8 cellular contexts compared by ENCODE assay signal in genomic region chr15:19972582-19972981, GRCh38.
DNase-seq lines count a peak whose midpoint lies in the region; ATAC-seq, FAIRE-seq and TF ChIP-seq lines count a peak whose summit lies in the region.
"Not testable (repeated sequence)": the region's sequence is repeated elsewhere in the genome, so short reads cannot be mapped to it uniquely, and the experiment has no call there.

No MANE protein-coding gene starts in this region.

- H2AFZ ChIP-seq in DND-41 (ENCODE audit: low read depth, low read length) (0 out of 2 replicates have a peak overlapping the region, but pooled peaks have one; percentile 59), Loucy (ENCODE audit: low read length) (peak overlapping the region; percentile 14; the same call in 1 of the 2 replicates)

- not testable (repeated sequence) for H3K27ac ChIP-seq in BLaER1
- H3K27ac ChIP-seq in DND-41 (ENCODE audit: low read length): peak overlapping the region; percentile 97

- H4K20me1 ChIP-seq in BLaER1; DND-41 (ENCODE audit: insufficient read depth, low read length); Loucy (ENCODE audit: insufficient read depth, low read length, poor library complexity, severe bottlenecking): not testable (repeated sequence)

- H3K36me3 ChIP-seq in BLaER1; DND-41 (ENCODE audit: insufficient read depth, low read length); Loucy (ENCODE audit: insufficient read depth, low read length); bronchial epithelial cell (ENCODE audit: control insufficient read depth, insufficient read depth, low read length): not testable (repeated sequence)

- peak; percentile 85 for ATAC-seq in DND-41 (ENCODE audit: insufficient read depth, low read depth)
- peak; percentile 13 for ATAC-seq in stimulated activated effector memory CD8-positive, alpha-beta T cell treated with anti-CD3 and anti-CD28 coated beads, Interleukin-12 subunit alpha, Interleukin-12 subunit beta, amount 100 ng/mL, for 72 hours

- H3K9me3 Mint-ChIP-seq in stimulated activated effector memory CD8-positive, alpha-beta T cell treated with anti-CD3 and anti-CD28 coated beads, Interleukin-12 subunit alpha, Interleukin-12 subunit beta, amount 100 ng/mL, for 72 hours: not testable (repeated sequence)

- H3K27me3 ChIP-seq in BLaER1; DND-41 (ENCODE audit: insufficient read depth, low read length, poor library complexity); Loucy (ENCODE audit: insufficient read depth, low read length, poor library complexity, severe bottlenecking); bronchial epithelial cell (ENCODE audit: control insufficient read depth, insufficient read depth, low read length): not testable (repeated sequence)

- not testable (repeated sequence) for H3K36me3 Mint-ChIP-seq in stimulated activated effector memory CD8-positive, alpha-beta T cell treated with anti-CD3 and anti-CD28 coated beads, Interleukin-12 subunit alpha, Interleukin-12 subunit beta, amount 100 ng/mL, for 72 hours

- H3K4me3 Mint-ChIP-seq in stimulated activated effector memory CD8-positive, alpha-beta T cell treated with anti-CD3 and anti-CD28 coated beads, Interleukin-12 subunit alpha, Interleukin-12 subunit beta, amount 100 ng/mL, for 72 hours: not testable (repeated sequence)

- H3K9me3 ChIP-seq in BLaER1; DND-41 (ENCODE audit: insufficient read depth, low read length, severe bottlenecking); Loucy (ENCODE audit: insufficient read depth, low read depth, low read length): not testable (repeated sequence)

- DNase-seq in DND-41 (peak; percentile 85), KG1 (lab: John Stamatoyannopoulos, UW) (peak; percentile 23)
- peak; percentile 5 for DNase-seq in NK-92 treated with Interleukin-12 subunit alpha and Interleukin-12 subunit beta, amount 100 ng/mL, for 24 hours (lab: John Stamatoyannopoulos, UW)
- peak; percentile 3 for DNase-seq in activated CD4-positive, alpha-beta T cell treated with anti-CD3 and anti-CD28 coated beads for 48 hours
- not testable (repeated sequence) for DNase-seq in bronchial epithelial cell (ENCODE audit: low read depth); stimulated activated effector memory CD8-positive, alpha-beta T cell treated with anti-CD3 and anti-CD28 coated beads, Interleukin-12 subunit alpha, Interleukin-12 subunit beta, amount 100 ng/mL, for 72 hours (ENCODE audit: low spot score in 2 of 2)

- not testable (repeated sequence) for H3K27ac Mint-ChIP-seq in stimulated activated effector memory CD8-positive, alpha-beta T cell treated with anti-CD3 and anti-CD28 coated beads, Interleukin-12 subunit alpha, Interleukin-12 subunit beta, amount 100 ng/mL, for 72 hours

- H3K4me2 ChIP-seq in BLaER1 (peak overlapping the region; percentile 54), DND-41 (ENCODE audit: insufficient read depth, low read length) (peak overlapping the region; percentile 59), Loucy (ENCODE audit: low read depth, low read length, poor library complexity, severe bottlenecking) (peak overlapping the region; percentile 48)

- not testable (repeated sequence) for H3F3A ChIP-seq in Loucy (ENCODE audit: low read depth)

- H3K9me2 ChIP-seq in Loucy (replicated peaks; ENCODE audit: low read depth, low read length): not testable (repeated sequence)

- not testable (repeated sequence) for H3K9ac ChIP-seq in BLaER1
- H3K9ac ChIP-seq in DND-41 (ENCODE audit: low read depth, low read length) (peak overlapping the region; percentile 50), Loucy (ENCODE audit: low read depth, low read length, poor library complexity, severe bottlenecking) (peak overlapping the region; percentile 33)

- H3K4me1 Mint-ChIP-seq in stimulated activated effector memory CD8-positive, alpha-beta T cell treated with anti-CD3 and anti-CD28 coated beads, Interleukin-12 subunit alpha, Interleukin-12 subunit beta, amount 100 ng/mL, for 72 hours: not testable (repeated sequence)

- peak; percentile 18 for FAIRE-seq in bronchial epithelial cell (lab: Jason Lieb, UNC)

- TF ChIP-seq CTCF in DND-41 (IDR thresholded peaks at IDR 0.05; ENCODE audit: borderline replicate concordance, extremely low read depth, low read length, poor library complexity, severe bottlenecking); Loucy (conservative IDR thresholded peaks at IDR 0.05; ENCODE audit: low read length); bronchial epithelial cell (IDR thresholded peaks at IDR 0.05; ENCODE audit: insufficient read depth, low read length, severe bottlenecking): not testable (repeated sequence)

- not testable (repeated sequence) for H3K79me2 ChIP-seq in DND-41 (ENCODE audit: insufficient read depth, low read length); Loucy (ENCODE audit: insufficient read depth, low read length)

- H3K4me3 ChIP-seq in BLaER1; bronchial epithelial cell (ENCODE audit: low read depth, low read length): not testable (repeated sequence)
- peak overlapping the region in 1 of 2 experiments; percentile 27; a peak in 1 of 4 replicates for H3K4me3 ChIP-seq in DND-41 (ENCODE audit: low read depth in 1 of 2, low read length in 2 of 2)
- H3K4me3 ChIP-seq in Loucy (ENCODE audit: low read length, poor library complexity, severe bottlenecking): peak overlapping the region; percentile 18

- H3K4me1 ChIP-seq in BLaER1 (peaks cover 26% of the 10 kb centered on the region), DND-41 (ENCODE audit: insufficient read depth, low read length) (peaks cover 48% of the 10 kb centered on the region), Loucy (ENCODE audit: insufficient read depth, low read length, poor library complexity, severe bottlenecking) (peaks cover 42% of the 10 kb centered on the region)
